ENCODE assay signal across 10 cellular contexts in the genomic region with DNA sequence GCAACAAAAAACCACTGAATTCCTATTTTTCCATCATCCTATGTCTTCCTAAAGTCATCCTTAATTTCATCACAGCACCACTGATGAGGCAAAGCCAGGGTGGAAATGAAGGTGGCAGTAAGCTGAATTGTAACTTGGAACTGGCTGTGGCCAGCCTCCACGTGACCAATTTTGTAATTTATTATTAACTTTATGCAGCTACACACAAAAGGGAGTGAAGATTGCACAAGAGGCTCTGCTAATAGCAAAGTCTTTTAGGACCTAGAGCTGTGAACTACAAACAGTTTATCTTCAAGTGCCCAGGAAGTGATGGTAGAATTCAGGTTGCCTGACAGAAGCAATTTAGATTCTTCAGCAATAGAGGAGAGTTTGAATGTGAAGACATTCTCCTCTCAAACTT.
DNase-seq lines count a peak whose midpoint lies in the region; ATAC-seq and TF ChIP-seq lines count a peak whose summit lies in the region.
"Had no signal": no experiment of that assay in that cellular context is flagged by ENCODE, and none has a peak within 500 bp of the region (broad histone marks: within the 10 kb centered on the region; RNA-seq: fewer than 3 reads in every experiment).

No MANE protein-coding gene starts in this region.

- H3K4me3 Mint-ChIP-seq in osteocyte (ENCODE audit: unreplicated experiment): no peak overlapping the region

- H3K4me1 ChIP-seq in testis: peaks cover 28% of the 10 kb centered on the region

- no peaks in the 10 kb centered on the region for H3K9me3 ChIP-seq in testis

- TF ChIP-seq POLR2A in testis (IDR thresholded peaks at IDR 0.05): no peak

- H3K9me3 Mint-ChIP-seq in osteocyte (ENCODE audit: unreplicated experiment): no peaks in the 10 kb centered on the region

- TF ChIP-seq CTCF in epithelial cell of esophagus (IDR thresholded peaks at IDR 0.05; ENCODE audit: insufficient read depth, low read depth, low read length, missing control alignments): no peak
- TF ChIP-seq CTCF in osteocyte (IDR thresholded peaks at IDR 0.05): no peak
- no peak for TF ChIP-seq CTCF in testis (IDR thresholded peaks at IDR 0.05)

- no peak overlapping the region for H3K4me3 ChIP-seq in epithelial cell of esophagus (ENCODE audit: low read length)
- no peak overlapping the region for H3K4me3 ChIP-seq in testis

- peaks cover 18% of the 10 kb centered on the region for H3K4me1 Mint-ChIP-seq in osteocyte (ENCODE audit: unreplicated experiment)

- WGBS in testis, 2 donors: 28 to 52% methylated on average over 1 of the region's 1 CpG

- intact Hi-C loops in testis (cut with DNase I; ENCODE audit: low total_unique reads) (no loop called here), posterior cingulate gyrus (cut with DNase I) (no loop called here)

- peak; percentile 53 for DNase-seq in epithelial cell of esophagus (ENCODE audit: low read depth)
- DNase-seq in renal cortical epithelial cell (ENCODE audit: low read depth): peak; percentile 97
- no peak for DNase-seq in osteocyte (ENCODE audit: extremely low spot score, unreplicated experiment)
- DNase-seq in testis: no peak
- no peak for DNase-seq in posterior cingulate gyrus
- DNase-seq in activated CD8-positive, alpha-beta memory T cell treated with anti-CD3 and anti-CD28 coated beads, Interleukin-2, amount 50 U/mL, for 4 hours: no peak
- DNase-seq: NCI-H510A; stimulated activated naive CD4-positive, alpha-beta T cell treated with Interleukin-2 at 50 U/mL for 16 hours had no signal

- H3K36me3 Mint-ChIP-seq in osteocyte (ENCODE audit: unreplicated experiment): no peaks in the 10 kb centered on the region

- H3K27ac ChIP-seq in testis: peak overlapping the region in 1 of 2 donors; percentile 84

- no peaks in the 10 kb centered on the region for H3K27me3 ChIP-seq in testis

- H3K36me3 ChIP-seq in testis (ENCODE audit: low read depth, missing control alignments): no peaks in the 10 kb centered on the region

- H3K27ac Mint-ChIP-seq in osteocyte (ENCODE audit: unreplicated experiment): no peak overlapping the region

- peaks cover 56% of the 10 kb centered on the region for H3K27me3 Mint-ChIP-seq in osteocyte (ENCODE audit: unreplicated experiment)

- peak; percentile 37 for ATAC-seq in GM18861 (IDR thresholded peaks at IDR 0.05; ENCODE audit: unreplicated experiment)
- ATAC-seq in HG03469 (IDR thresholded peaks at IDR 0.05; ENCODE audit: unreplicated experiment): peak; percentile 4

Comparison
In these comparisons a context has a peak if more than half of its experiments do, and no peak if none do; other contexts are left out.
1. DNase-seq: peak in epithelial cell of esophagus (single experiment) and renal cortical epithelial cell (single experiment); none in osteocyte (single experiment), testis (single experiment), posterior cingulate gyrus (0 of 10) and activated CD8-positive, alpha-beta memory T cell treated with anti-CD3 and anti-CD28 coated beads, Interleukin-2, amount 50 U/mL, for 4 hours (single experiment).